In genomic region chr2:147030966-147031760, GRCh38 we compare ENCODE assay signal across 17 cellular contexts.
DNase-seq lines count a peak whose midpoint lies in the region; ATAC-seq, FAIRE-seq and TF ChIP-seq lines count a peak whose summit lies in the region.
"Had no signal": no experiment of that assay in that cellular context is flagged by ENCODE, and none has a peak within 500 bp of the region (broad histone marks: within the 10 kb centered on the region; RNA-seq: fewer than 3 reads in every experiment).

No MANE protein-coding gene starts in this region.

- H3K4me3 ChIP-seq in cardiac muscle cell, result no peak overlapping the region
- no peak overlapping the region for H3K4me3 ChIP-seq in right cardiac atrium (ENCODE audit: low read length)
- H3K4me3 ChIP-seq in H1 (ENCODE audit: extremely low read depth in 1 of 4, insufficient read depth in 2 of 4, low read depth in 3 of 4, low read length in 4 of 4), result no peak overlapping the region

- no peaks in the 10 kb centered on the region for H3K27me3 ChIP-seq in cardiac muscle cell
- no peaks in the 10 kb centered on the region for H3K27me3 ChIP-seq in right cardiac atrium (ENCODE audit: control insufficient read depth, insufficient read depth)
- no peaks in the 10 kb centered on the region for H3K27me3 ChIP-seq in H1 (replicated peaks in 1 of 4; ENCODE audit: control insufficient read depth in 3 of 4, extremely low read depth in 1 of 4, insufficient read depth in 3 of 4, low read length in 3 of 4)

- peaks cover 6% of the 10 kb centered on the region for H3K27me3 Mint-ChIP-seq in activated CD8-positive, alpha-beta T cell treated with anti-CD3 and anti-CD28 coated beads for 36 hours
- H3K27me3 Mint-ChIP-seq: activated CD8-positive, alpha-beta memory T cell treated with anti-CD3 and anti-CD28 coated beads, Interleukin-2, amount 10 ng/mL, durations not matched to agents 7 days and 5 days had no signal

- 44% methylated on average over 6 of the region's 6 CpGs for WGBS in right cardiac atrium
- WGBS in H1 (ENCODE audit: extremely low coverage in 1 of 2, insufficient coverage in 1 of 2, insufficient read length in 1 of 2, insufficient replicate concordance in 2 of 2, low coverage in 1 of 2, low lambda C conversion rate in 2 of 2, missing lambda C conversion rate in 1 of 2), 2 experiments, result 89% methylated on average over 6 of the region's 6 CpGs; no CpG with 5 or more reads in 1 of the 2 experiments

- H2BK20ac ChIP-seq in H1 (ENCODE audit: low read length), result no peak overlapping the region

- no peaks in the 10 kb centered on the region for H3K36me3 ChIP-seq in cardiac muscle cell
- no peaks in the 10 kb centered on the region for H3K36me3 ChIP-seq in H1 (ENCODE audit: control insufficient read depth in 2 of 4, insufficient read depth in 4 of 4, low read length in 3 of 4)

- TF ChIP-seq RAD21 in H1 (IDR thresholded peaks at IDR 0.05 in 1 of 2, conservative IDR thresholded peaks at IDR 0.05 in 1 of 2; ENCODE audit: low read depth in 2 of 2, low read length in 2 of 2), result no peak

- H3K79me1 ChIP-seq in H1 (ENCODE audit: low read depth, low read length), result no peaks in the 10 kb centered on the region

- H3K4ac ChIP-seq in H1 (replicated peaks; ENCODE audit: insufficient read length, low read depth, low read length), result no peak overlapping the region

- DNase-seq in cardiac muscle cell (ENCODE audit: low read depth in 1 of 2, low spot score in 1 of 2) (peak; percentile 37 to 52), right cardiac atrium (no peak), H1 (ENCODE audit: low read depth in 1 of 2, low spot score in 2 of 2) (no peak), left kidney (ENCODE audit: low read depth, low spot score) (peak; percentile 83), nucleus accumbens (lab: John Stamatoyannopoulos, UW) (no peak), epidermal melanocyte (ENCODE audit: insufficient read length, low spot score) (no peak)
- no peak for DNase-seq in activated CD8-positive, alpha-beta T cell treated with anti-CD3 and anti-CD28 coated beads for 36 hours
- DNase-seq: activated CD8-positive, alpha-beta memory T cell treated with anti-CD3 and anti-CD28 coated beads, Interleukin-2, amount 10 ng/mL, durations not matched to agents 7 days and 5 days; activated naive CD8-positive, alpha-beta T cell treated with anti-CD3 and anti-CD28 coated beads, Interleukin-2, amount 10 ng/mL, durations not matched to agents 7 days and 5 days; DMS153; NCI-H1417 treated with DMSO at 0.1 percent for 48 hours; NCI-H748 treated with DMSO at 0.1 percent for 48 hours; SHP77 treated with DMSO at 0.1 percent for 48 hours; stimulated activated CD8-positive, alpha-beta memory T cell treated with anti-CD3 and anti-CD28 coated beads, Interleukin-4, amount 100 ng/mL, for 48 hours had no signal

- no peak overlapping the region for H2BK120ac ChIP-seq in H1 (replicated peaks; ENCODE audit: low read depth, low read length)

- no peak for TF ChIP-seq CTCF in cardiac muscle cell (IDR thresholded peaks at IDR 0.05; ENCODE audit: low read depth, low read length)
- no peak for TF ChIP-seq CTCF in H1 (IDR thresholded peaks at IDR 0.05; ENCODE audit: control extremely low read depth in 1 of 3, insufficient read depth in 1 of 3, low read depth in 1 of 3, low read length in 3 of 3)
- TF ChIP-seq CTCF in activated CD8-positive, alpha-beta T cell treated with anti-CD3 and anti-CD28 coated beads for 36 hours (IDR thresholded peaks at IDR 0.05), result no peak

- POLR2A ChIA-PET in H1 (lab: Charles Lee; ENCODE audit: partially characterized antibody), result no interaction called here
- POLR2A ChIA-PET in activated CD8-positive, alpha-beta T cell treated with anti-CD3 and anti-CD28 coated beads for 36 hours (lab: Charles Lee), result interaction anchor here (0.9 kb wide), 1 partner anchor 29 kb away, joined by 3 read pairs; no protein-coding TSS in a partner anchor

- no peaks in the 10 kb centered on the region for H4K20me1 ChIP-seq in H1 (replicated peaks in 1 of 2; ENCODE audit: control insufficient read depth in 1 of 2, insufficient read depth in 2 of 2, low read length in 2 of 2)

- TF ChIP-seq EP300 in H1 (IDR thresholded peaks at IDR 0.05; ENCODE audit: borderline replicate concordance in 1 of 2, low read depth in 2 of 2, low read length in 2 of 2), result no peak

- no peak overlapping the region for H3K27ac Mint-ChIP-seq in activated CD8-positive, alpha-beta T cell treated with anti-CD3 and anti-CD28 coated beads for 36 hours
- H3K27ac Mint-ChIP-seq: activated CD8-positive, alpha-beta memory T cell treated with anti-CD3 and anti-CD28 coated beads, Interleukin-2, amount 10 ng/mL, durations not matched to agents 7 days and 5 days; activated naive CD8-positive, alpha-beta T cell treated with anti-CD3 and anti-CD28 coated beads, Interleukin-2, amount 10 ng/mL, durations not matched to agents 7 days and 5 days had no signal

- peak overlapping the region; percentile 16 for H4K91ac ChIP-seq in H1 (replicated peaks; ENCODE audit: insufficient read length, low read length)

- peaks cover 2% of the 10 kb centered on the region for H3K9me3 Mint-ChIP-seq in activated CD8-positive, alpha-beta T cell treated with anti-CD3 and anti-CD28 coated beads for 36 hours
- H3K9me3 Mint-ChIP-seq: activated naive CD8-positive, alpha-beta T cell treated with anti-CD3 and anti-CD28 coated beads, Interleukin-2, amount 10 ng/mL, durations not matched to agents 7 days and 5 days had no signal

- H3K9me3 ChIP-seq in cardiac muscle cell (ENCODE audit: low read depth) (no peaks in the 10 kb centered on the region), right cardiac atrium (ENCODE audit: control insufficient read depth, low read length) (no peaks in the 10 kb centered on the region), H1 (ENCODE audit: insufficient read depth in 2 of 2, low read depth in 1 of 2, low read length in 1 of 2) (no peaks in the 10 kb centered on the region)

- FAIRE-seq in H1 (lab: Jason Lieb, UNC), result no peak
- FAIRE-seq: GM19239, H54 had no signal

- H3K4me1 ChIP-seq in cardiac muscle cell (ENCODE audit: low read depth) (peaks cover 7% of the 10 kb centered on the region), right cardiac atrium (ENCODE audit: control insufficient read depth, insufficient read depth, low read length) (no peaks in the 10 kb centered on the region), H1 (replicated peaks in 1 of 4; ENCODE audit: control insufficient read depth in 3 of 4, insufficient read depth in 4 of 4, low read length in 3 of 4) (peaks cover 0 to 7% (median 2%) of the 10 kb centered on the region in 4 experiments; a peak in 4 of 7 replicates)

- no peak overlapping the region for H3K23ac ChIP-seq in H1 (ENCODE audit: insufficient read length)

- no peak overlapping the region for H2AFZ ChIP-seq in H1 (ENCODE audit: low read length)

- no peak overlapping the region for H3K27ac ChIP-seq in cardiac muscle cell
- H3K27ac ChIP-seq in right cardiac atrium (ENCODE audit: low read length), result no peak overlapping the region
- H3K27ac ChIP-seq in H1 (ENCODE audit: low read depth, low read length), result no peak overlapping the region

- H2AK5ac ChIP-seq in H1 (ENCODE audit: low read depth, low read length), result no peak overlapping the region

- H3K4me1 Mint-ChIP-seq in activated CD8-positive, alpha-beta T cell treated with anti-CD3 and anti-CD28 coated beads for 36 hours (ENCODE audit: low read depth), result no peaks in the 10 kb centered on the region
- H3K4me1 Mint-ChIP-seq: activated CD8-positive, alpha-beta memory T cell treated with anti-CD3 and anti-CD28 coated beads, Interleukin-2, amount 10 ng/mL, durations not matched to agents 7 days and 5 days; activated naive CD8-positive, alpha-beta T cell treated with anti-CD3 and anti-CD28 coated beads, Interleukin-2, amount 10 ng/mL, durations not matched to agents 7 days and 5 days had no signal

- no peak overlapping the region for H3K4me3 Mint-ChIP-seq in activated CD8-positive, alpha-beta T cell treated with anti-CD3 and anti-CD28 coated beads for 36 hours
- H3K4me3 Mint-ChIP-seq: activated CD8-positive, alpha-beta memory T cell treated with anti-CD3 and anti-CD28 coated beads, Interleukin-2, amount 10 ng/mL, durations not matched to agents 7 days and 5 days; activated naive CD8-positive, alpha-beta T cell treated with anti-CD3 and anti-CD28 coated beads, Interleukin-2, amount 10 ng/mL, durations not matched to agents 7 days and 5 days had no signal

- no peak overlapping the region for H2BK15ac ChIP-seq in H1 (ENCODE audit: low read length)

- no peaks in the 10 kb centered on the region for H3K79me2 ChIP-seq in H1 (ENCODE audit: control insufficient read depth in 1 of 2, insufficient read depth in 2 of 2, low read length in 2 of 2)

- intact Hi-C loops in right cardiac atrium (cut with DNase I), result no loop called here
- intact Hi-C loops in activated CD8-positive, alpha-beta T cell treated with anti-CD3 and anti-CD28 coated beads for 36 hours (cut with micrococcal nuclease), result no loop called here

- H3K23me2 ChIP-seq in H1 (ENCODE audit: low read depth, low read length), result no peaks in the 10 kb centered on the region

- no peak for TF ChIP-seq POLR2A in H1 (IDR thresholded peaks at IDR 0.05; ENCODE audit: control extremely low read depth in 1 of 2, low read depth in 2 of 2, low read length in 2 of 2)

- no peaks in the 10 kb centered on the region for H3K36me3 Mint-ChIP-seq in activated CD8-positive, alpha-beta T cell treated with anti-CD3 and anti-CD28 coated beads for 36 hours (ENCODE audit: low read depth)
- H3K36me3 Mint-ChIP-seq: activated CD8-positive, alpha-beta memory T cell treated with anti-CD3 and anti-CD28 coated beads, Interleukin-2, amount 10 ng/mL, durations not matched to agents 7 days and 5 days; activated naive CD8-positive, alpha-beta T cell treated with anti-CD3 and anti-CD28 coated beads, Interleukin-2, amount 10 ng/mL, durations not matched to agents 7 days and 5 days had no signal

- H3K9ac ChIP-seq in H1 (replicated peaks in 1 of 4; ENCODE audit: extremely low read depth in 1 of 4, low read depth in 3 of 4, low read length in 3 of 4), result no peak overlapping the region

- CTCF ChIA-PET in H1 (lab: Charles Lee; ENCODE audit: partially characterized antibody), result interaction anchor here (1.0 to 3.2 kb wide), 3 partner anchors 9 to 880 kb away, joined by 3 to 25 read pairs (median 8); no protein-coding TSS in a partner anchor
- CTCF ChIA-PET in activated CD8-positive, alpha-beta T cell treated with anti-CD3 and anti-CD28 coated beads for 36 hours (lab: Charles Lee), result interaction anchor here (2.6 kb wide), 1 partner anchor 14 kb away, joined by 12 read pairs; no protein-coding TSS in a partner anchor

- ATAC-seq in right cardiac atrium (no peak), HG03039 (IDR thresholded peaks at IDR 0.05; ENCODE audit: unreplicated experiment) (no peak)
- ATAC-seq in activated CD8-positive, alpha-beta T cell treated with anti-CD3 and anti-CD28 coated beads for 36 hours, result no peak
- ATAC-seq: activated CD8-positive, alpha-beta memory T cell treated with anti-CD3 and anti-CD28 coated beads, Interleukin-2, amount 10 ng/mL, durations not matched to agents 7 days and 5 days had no signal

- no peak overlapping the region for H4K5ac ChIP-seq in H1 (ENCODE audit: insufficient read length, low read depth, low read length)

- 0 out of 4 replicates have a peak overlapping the region, but pooled peaks of 1 of the 2 experiments have one; percentile 17 for H3K4me2 ChIP-seq in H1 (ENCODE audit: insufficient read depth in 1 of 2, low read depth in 2 of 2, low read length in 2 of 2)

- no peak overlapping the region for H3K14ac ChIP-seq in H1 (ENCODE audit: insufficient read length)

- H2BK5ac ChIP-seq in H1 (ENCODE audit: low read depth, low read length), result no peak overlapping the region

- no peak overlapping the region for H3K18ac ChIP-seq in H1 (ENCODE audit: extremely low read depth, low read length)

- peak overlapping the region; percentile 33; the same call in 1 of the 2 replicates for H2BK12ac ChIP-seq in H1 (ENCODE audit: low read depth, low read length)

- H4K8ac ChIP-seq in H1 (ENCODE audit: extremely low read depth, insufficient read depth, low read length), result no peak overlapping the region

- no peak overlapping the region for H3K56ac ChIP-seq in H1 (replicated peaks; ENCODE audit: insufficient read length, low read depth, low read length)

Comparison
In these comparisons a context has a peak if more than half of its experiments do, and no peak if none do; other contexts are left out.
1. DNase-seq: peak in cardiac muscle cell (2 of 2) and left kidney (single experiment); none in right cardiac atrium (0 of 3), H1 (0 of 2), activated CD8-positive, alpha-beta T cell treated with anti-CD3 and anti-CD28 coated beads for 36 hours (single experiment), nucleus accumbens (0 of 56) and epidermal melanocyte (single experiment).